Comparison of ENCODE assay signal across 1 cellular context in genomic region chr2:180125245-180125962, GRCh38.
TF ChIP-seq lines count a peak whose summit lies in the region.

No MANE protein-coding gene starts in this region.

TF ChIP-seq in endothelial cell of umbilical vein, 7 proteins besides CTCF, POLR2A, EP300 and RAD21 (continued from another document):
- TF ChIP-seq POLR2AphosphoS5 (IDR thresholded peaks at IDR 0.05; ENCODE audit: insufficient read depth, low read depth, low read length): no peak
